In genomic region chr18:32389868-32390267, GRCh38 we compare ENCODE assay signal across 16 cellular contexts.
DNase-seq lines count a peak whose midpoint lies in the region; ATAC-seq, FAIRE-seq and TF ChIP-seq lines count a peak whose summit lies in the region.
"Had no signal": no experiment of that assay in that cellular context is flagged by ENCODE, and none has a peak within 500 bp of the region (broad histone marks: within the 10 kb centered on the region; RNA-seq: fewer than 3 reads in every experiment).

No MANE protein-coding gene starts in this region.

- no peak overlapping the region for H2AFZ ChIP-seq in HepG2 (ENCODE audit: low read length)
- H2AFZ ChIP-seq in H9 (ENCODE audit: low read length) = no peak overlapping the region

- H2BK12ac ChIP-seq in H9 (ENCODE audit: insufficient read length, low read depth, low read length) = no peak overlapping the region

- H3K27ac ChIP-seq in right lobe of liver (no peak overlapping the region), HepG2 (ENCODE audit: extremely low read length, insufficient read depth, low read length) (no peak overlapping the region), H9 (ENCODE audit: insufficient read length, low read depth, low read length) (no peak overlapping the region)
- H3K27ac ChIP-seq: RWPE1, vagina, VCaP had no signal

- H3K18ac ChIP-seq in H9 (ENCODE audit: insufficient read length, low read depth, low read length) = no peak overlapping the region

- H4K5ac ChIP-seq in H9 (ENCODE audit: insufficient read length, low read depth, low read length) = no peak overlapping the region

- peaks cover 0 to 11% of the 10 kb centered on the region in 2 experiments; a peak in 3 of 4 replicates for H3K4me1 Mint-ChIP-seq in H9
- H3K4me1 Mint-ChIP-seq in T-helper 2 cell treated with Interferon-gamma antibody and Interleukin-4, amounts not matched to agents 5 μg/mL and 100 μg/mL, for 36 hours (ENCODE audit: low read depth) = no peaks in the 10 kb centered on the region
- H3K4me1 Mint-ChIP-seq: stimulated activated effector memory CD8-positive, alpha-beta T cell treated with anti-CD3 and anti-CD28 coated beads, Interleukin-12 subunit alpha, Interleukin-12 subunit beta, amount 100 ng/mL, for 72 hours had no signal

- H4K8ac ChIP-seq in H9 (replicated peaks; ENCODE audit: insufficient read length, low read depth, low read length) = no peak overlapping the region

- H3T11ph ChIP-seq in H9 (ENCODE audit: low read length) = no peak overlapping the region

- TF ChIP-seq EP300 in HepG2 (IDR thresholded peaks at IDR 0.05; ENCODE audit: low read depth in 2 of 2, low read length in 2 of 2) (no peak), HepG2 (CRISPR knock-in tag; IDR thresholded peaks at IDR 0.05; ENCODE audit: borderline replicate concordance) (no peak)

- ATAC-seq in right lobe of liver = peak; percentile 72 to 93 (median 82)
- ATAC-seq in HepG2 = no peak
- peak; percentile 92 for ATAC-seq in left ventricle myocardium superior
- ATAC-seq: activated CD8-positive, alpha-beta T cell treated with anti-CD3 and anti-CD28 coated beads, Interleukin-2, amount 10 ng/mL, durations not matched to agents 7 days and 5 days; stimulated activated effector memory CD8-positive, alpha-beta T cell treated with anti-CD3 and anti-CD28 coated beads, Interleukin-12 subunit alpha, Interleukin-12 subunit beta, amount 100 ng/mL, for 72 hours had no signal

- no peak overlapping the region for H3K56ac ChIP-seq in H9 (ENCODE audit: insufficient read length, low read depth, low read length)

- no peak overlapping the region for H2BK15ac ChIP-seq in H9 (ENCODE audit: low read depth, low read length)

- 53% methylated on average over 4 of the region's 4 CpGs for WGBS in right lobe of liver (ENCODE audit: insufficient coverage, low coverage, low lambda C conversion rate, missing lambda C conversion rate)
- WGBS in HepG2 (ENCODE audit: low lambda C conversion rate) = 95% methylated on average over 4 of the region's 4 CpGs
- WGBS in H9 (ENCODE audit: extremely low coverage, insufficient read length, low lambda C conversion rate) = no CpG with 5 or more reads among the region's 4 CpGs

- no peak overlapping the region for H3K4me3 Mint-ChIP-seq in H9
- no peak overlapping the region for H3K4me3 Mint-ChIP-seq in T-helper 2 cell treated with Interferon-gamma antibody and Interleukin-4, amounts not matched to agents 5 μg/mL and 100 μg/mL, for 36 hours
- H3K4me3 Mint-ChIP-seq: activated CD8-positive, alpha-beta T cell treated with anti-CD3 and anti-CD28 coated beads, Interleukin-2, amount 10 ng/mL, durations not matched to agents 7 days and 5 days; stimulated activated effector memory CD8-positive, alpha-beta T cell treated with anti-CD3 and anti-CD28 coated beads, Interleukin-12 subunit alpha, Interleukin-12 subunit beta, amount 100 ng/mL, for 72 hours had no signal

- H2BK20ac ChIP-seq in H9 (ENCODE audit: low read depth, low read length, poor library complexity, severe bottlenecking) = no peak overlapping the region

- no peaks in the 10 kb centered on the region for H3K27me3 Mint-ChIP-seq in H9 (ENCODE audit: low read depth)
- H3K27me3 Mint-ChIP-seq in T-helper 2 cell treated with Interferon-gamma antibody and Interleukin-4, amounts not matched to agents 5 μg/mL and 100 μg/mL, for 36 hours (ENCODE audit: low read depth) = peaks cover 20% of the 10 kb centered on the region

- H3K4me1 ChIP-seq in right lobe of liver (no peaks in the 10 kb centered on the region), HepG2 (ENCODE audit: insufficient read depth, low read length) (no peaks in the 10 kb centered on the region), H9 (ENCODE audit: insufficient read depth, low read length) (no peaks in the 10 kb centered on the region)

- H3K23ac ChIP-seq in H9 (ENCODE audit: insufficient read length, low read depth, low read length) = no peak overlapping the region

- H3K9me3 ChIP-seq in right lobe of liver = no peaks in the 10 kb centered on the region
- H3K9me3 ChIP-seq in HepG2 (ENCODE audit: low read length) = no peaks in the 10 kb centered on the region
- no peaks in the 10 kb centered on the region for H3K9me3 ChIP-seq in H9 (ENCODE audit: control insufficient read depth, low read depth, low read length)
- H3K9me3 ChIP-seq: vagina had no signal

- no peak for TF ChIP-seq RAD21 in HepG2 (CRISPR knock-in tag; IDR thresholded peaks at IDR 0.05)

- TF ChIP-seq CTCF in right lobe of liver (IDR thresholded peaks at IDR 0.05) (no peak), HepG2 (CRISPR knock-in tag; IDR thresholded peaks at IDR 0.05) (no peak), GM10266 (IDR thresholded peaks at IDR 0.05; ENCODE audit: control insufficient read depth, insufficient read depth, low read depth, missing control alignments) (no peak), H9 (conservative IDR thresholded peaks at IDR 0.05) (no peak)

- H3K4me3 ChIP-seq in right lobe of liver (no peak overlapping the region), HepG2 (replicated peaks in 1 of 3; ENCODE audit: insufficient read depth in 1 of 3, low read depth in 2 of 3, low read length in 3 of 3) (no peak overlapping the region)
- H3K4me3 ChIP-seq: vagina had no signal

- intact Hi-C loops in right lobe of liver (cut with DNase I) = no loop called here
- intact Hi-C loops in HepG2 (cut with micrococcal nuclease; ENCODE audit: unreplicated experiment) = no loop called here
- intact Hi-C loops in left ventricle myocardium superior (cut with micrococcal nuclease) = no loop called here

- no peaks in the 10 kb centered on the region for H3K79me2 ChIP-seq in HepG2 (ENCODE audit: insufficient read depth, low read length)
- no peaks in the 10 kb centered on the region for H3K79me2 ChIP-seq in H9 (ENCODE audit: insufficient read depth, low read length)

- H2AK5ac ChIP-seq in H9 (ENCODE audit: insufficient read length, low read length) = no peak overlapping the region

- no peak overlapping the region for H3K4me2 ChIP-seq in HepG2 (ENCODE audit: low read depth, low read length)
- no peak overlapping the region for H3K4me2 ChIP-seq in H9 (ENCODE audit: insufficient read depth, insufficient read length, low read length)

- no peak overlapping the region for H3K27ac Mint-ChIP-seq in H9
- H3K27ac Mint-ChIP-seq in T-helper 2 cell treated with Interferon-gamma antibody and Interleukin-4, amounts not matched to agents 5 μg/mL and 100 μg/mL, for 36 hours = no peak overlapping the region
- H3K27ac Mint-ChIP-seq: activated CD8-positive, alpha-beta T cell treated with anti-CD3 and anti-CD28 coated beads, Interleukin-2, amount 10 ng/mL, durations not matched to agents 7 days and 5 days; stimulated activated effector memory CD8-positive, alpha-beta T cell treated with anti-CD3 and anti-CD28 coated beads, Interleukin-12 subunit alpha, Interleukin-12 subunit beta, amount 100 ng/mL, for 72 hours had no signal

- H3K14ac ChIP-seq in H9 (ENCODE audit: insufficient read depth, low read length) = no peak overlapping the region

- H3K36me3 ChIP-seq in right lobe of liver = no peaks in the 10 kb centered on the region
- no peaks in the 10 kb centered on the region for H3K36me3 ChIP-seq in HepG2 (replicated peaks in 1 of 2; ENCODE audit: control insufficient read depth in 1 of 2, insufficient read depth in 2 of 2, low read length in 2 of 2)
- H3K36me3 ChIP-seq: vagina had no signal

- POLR2A ChIA-PET in HepG2 (lab: Yijun Ruan, JAX) = no interaction called here

- H3K9ac ChIP-seq in HepG2 (ENCODE audit: insufficient read depth, low read depth, low read length) = no peak overlapping the region
- H3K9ac ChIP-seq in H9 (ENCODE audit: extremely low read depth, insufficient read length, low read length) = no peak overlapping the region

- H4K20me1 ChIP-seq in HepG2 (ENCODE audit: insufficient read depth, low read length) = no peaks in the 10 kb centered on the region
- H4K20me1 ChIP-seq in H9 (ENCODE audit: control insufficient read depth, insufficient read depth, insufficient read length) = no peaks in the 10 kb centered on the region

- H3K27me3 ChIP-seq in right lobe of liver (no peaks in the 10 kb centered on the region), HepG2 (ENCODE audit: control insufficient read depth in 1 of 2, insufficient read depth in 2 of 2, low read length in 2 of 2) (no peaks in the 10 kb centered on the region), H9 (ENCODE audit: insufficient read depth, low read length) (no peaks in the 10 kb centered on the region)
- H3K27me3 ChIP-seq: vagina had no signal

- no peak overlapping the region for H3K4ac ChIP-seq in H9 (ENCODE audit: low read depth, low read length)

- TF ChIP-seq POLR2A in right lobe of liver (IDR thresholded peaks at IDR 0.05) = no peak
- TF ChIP-seq POLR2A in HepG2 (IDR thresholded peaks at IDR 0.05; ENCODE audit: insufficient read depth in 1 of 2, low read depth in 2 of 2, low read length in 2 of 2) = no peak

- DNase-seq in right lobe of liver (peak; percentile 70 to 80 (median 80)), HepG2 (ENCODE audit: low spot score) (no peak), NCI-H510A (lab: John Stamatoyannopoulos, UW) (peak; percentile 94), left ventricle myocardium superior (peak; percentile 83), GM10266 (ENCODE audit: extremely low spot score) (no peak), H9 (no peak), middle frontal gyrus (ENCODE audit: extremely low spot score, low spot score) (no peak)
- no peak for DNase-seq in T-helper 2 cell treated with Interferon-gamma antibody and Interleukin-4, amounts not matched to agents 5 μg/mL and 100 μg/mL, for 36 hours (ENCODE audit: low spot score)
- DNase-seq: activated CD8-positive, alpha-beta T cell treated with anti-CD3 and anti-CD28 coated beads, Interleukin-2, amount 10 ng/mL, durations not matched to agents 7 days and 5 days; cortex of kidney; erythroblast; NCI-H526 treated with DMSO at 0.1 percent for 48 hours had no signal

- H2BK5ac ChIP-seq in H9 (ENCODE audit: insufficient read length, low read length) = no peak overlapping the region

- in situ Hi-C loops in HepG2 (cut with HindIII; ENCODE audit: extremely low pct_ligation_motif_present, low pct_unique_long_range_greater_than_20kb) = no loop called here

- no TSS peak for BruUV-seq in HepG2 (replicated peaks; lab: Mats Ljungman, UMichigan)

- H3K23me2 ChIP-seq in H9 (ENCODE audit: insufficient read length, low read depth, low read length, poor library complexity, severe bottlenecking) = no peaks in the 10 kb centered on the region

- H3K79me1 ChIP-seq in H9 (ENCODE audit: insufficient read depth, low read depth, low read length, poor library complexity, severe bottlenecking) = no peaks in the 10 kb centered on the region

- no peaks in the 10 kb centered on the region for H3K9me3 Mint-ChIP-seq in H9
- no peaks in the 10 kb centered on the region for H3K9me3 Mint-ChIP-seq in T-helper 2 cell treated with Interferon-gamma antibody and Interleukin-4, amounts not matched to agents 5 μg/mL and 100 μg/mL, for 36 hours
- H3K9me3 Mint-ChIP-seq: stimulated activated effector memory CD8-positive, alpha-beta T cell treated with anti-CD3 and anti-CD28 coated beads, Interleukin-12 subunit alpha, Interleukin-12 subunit beta, amount 100 ng/mL, for 72 hours had no signal

- FAIRE-seq in HepG2 (lab: Jason Lieb, UNC) = no peak

- H2BK120ac ChIP-seq in H9 (ENCODE audit: low read depth, low read length, poor library complexity, severe bottlenecking) = no peak overlapping the region

- no peak overlapping the region for H4K91ac ChIP-seq in H9 (ENCODE audit: insufficient read length, low read depth, low read length)

- no peaks in the 10 kb centered on the region; a peak in 1 of 7 replicates for H3K36me3 Mint-ChIP-seq in H9 (ENCODE audit: insufficient read depth in 1 of 3, low read depth in 3 of 3)
- no peaks in the 10 kb centered on the region for H3K36me3 Mint-ChIP-seq in T-helper 2 cell treated with Interferon-gamma antibody and Interleukin-4, amounts not matched to agents 5 μg/mL and 100 μg/mL, for 36 hours (ENCODE audit: low read depth)
- H3K36me3 Mint-ChIP-seq: stimulated activated effector memory CD8-positive, alpha-beta T cell treated with anti-CD3 and anti-CD28 coated beads, Interleukin-12 subunit alpha, Interleukin-12 subunit beta, amount 100 ng/mL, for 72 hours had no signal

- CTCF ChIA-PET in HepG2 (lab: Yijun Ruan, JAX; ENCODE audit: low intra/inter-chr PET ratio, low total read pairs) = no interaction called here

Comparison
In these comparisons a context has a peak if more than half of its experiments do, and no peak if none do; other contexts are left out.
1. DNase-seq: peak in right lobe of liver (3 of 3), NCI-H510A (single experiment) and left ventricle myocardium superior (single experiment); none in HepG2 (single experiment), GM10266 (single experiment), H9 (single experiment), middle frontal gyrus (single experiment) and T-helper 2 cell treated with Interferon-gamma antibody and Interleukin-4, amounts not matched to agents 5 μg/mL and 100 μg/mL, for 36 hours (single experiment).